Comparison of ENCODE assay signal across 1 cellular context in the genomic region with DNA sequence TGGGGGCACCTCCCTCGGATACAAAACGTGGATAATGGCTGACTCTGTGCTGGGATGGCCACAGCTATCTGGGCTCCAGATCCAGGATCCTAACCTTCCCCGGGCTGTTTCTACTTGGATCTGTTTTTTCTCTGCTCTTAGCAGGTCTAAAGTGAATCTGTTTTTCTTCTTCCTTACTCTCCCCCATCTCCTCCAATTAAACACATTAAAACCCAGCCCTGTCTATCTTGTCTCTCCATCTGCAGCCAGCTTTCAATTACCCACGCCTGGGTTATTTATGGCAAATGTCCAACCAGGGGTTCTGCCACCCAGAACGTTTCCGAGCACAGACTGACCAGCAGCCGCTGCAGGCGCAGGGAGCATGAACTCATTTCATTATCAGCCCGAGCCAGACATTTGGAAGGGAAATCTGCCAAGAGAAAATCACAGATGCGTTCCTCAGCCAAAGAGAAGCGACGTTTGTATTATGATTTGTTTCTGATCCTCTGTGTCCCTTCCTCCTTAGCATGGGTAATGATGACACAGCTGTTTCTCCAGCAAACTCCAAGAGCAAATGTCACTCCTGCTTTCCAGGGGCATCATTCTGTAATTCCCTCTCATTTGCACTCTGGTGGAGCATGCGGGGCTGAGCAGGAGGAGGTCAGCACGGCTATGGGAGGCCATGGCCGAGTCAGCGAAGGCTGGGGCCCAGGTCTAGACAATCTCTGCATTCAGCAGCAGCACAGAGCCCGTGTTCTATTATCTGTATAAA.
TF ChIP-seq lines count a peak whose summit lies in the region.

No MANE protein-coding gene starts in this region.

TF ChIP-seq in K562, 482 proteins besides CTCF, POLR2A, EP300 and RAD21 (continued from another document and continues in another):
- TF ChIP-seq, protein P1, sequence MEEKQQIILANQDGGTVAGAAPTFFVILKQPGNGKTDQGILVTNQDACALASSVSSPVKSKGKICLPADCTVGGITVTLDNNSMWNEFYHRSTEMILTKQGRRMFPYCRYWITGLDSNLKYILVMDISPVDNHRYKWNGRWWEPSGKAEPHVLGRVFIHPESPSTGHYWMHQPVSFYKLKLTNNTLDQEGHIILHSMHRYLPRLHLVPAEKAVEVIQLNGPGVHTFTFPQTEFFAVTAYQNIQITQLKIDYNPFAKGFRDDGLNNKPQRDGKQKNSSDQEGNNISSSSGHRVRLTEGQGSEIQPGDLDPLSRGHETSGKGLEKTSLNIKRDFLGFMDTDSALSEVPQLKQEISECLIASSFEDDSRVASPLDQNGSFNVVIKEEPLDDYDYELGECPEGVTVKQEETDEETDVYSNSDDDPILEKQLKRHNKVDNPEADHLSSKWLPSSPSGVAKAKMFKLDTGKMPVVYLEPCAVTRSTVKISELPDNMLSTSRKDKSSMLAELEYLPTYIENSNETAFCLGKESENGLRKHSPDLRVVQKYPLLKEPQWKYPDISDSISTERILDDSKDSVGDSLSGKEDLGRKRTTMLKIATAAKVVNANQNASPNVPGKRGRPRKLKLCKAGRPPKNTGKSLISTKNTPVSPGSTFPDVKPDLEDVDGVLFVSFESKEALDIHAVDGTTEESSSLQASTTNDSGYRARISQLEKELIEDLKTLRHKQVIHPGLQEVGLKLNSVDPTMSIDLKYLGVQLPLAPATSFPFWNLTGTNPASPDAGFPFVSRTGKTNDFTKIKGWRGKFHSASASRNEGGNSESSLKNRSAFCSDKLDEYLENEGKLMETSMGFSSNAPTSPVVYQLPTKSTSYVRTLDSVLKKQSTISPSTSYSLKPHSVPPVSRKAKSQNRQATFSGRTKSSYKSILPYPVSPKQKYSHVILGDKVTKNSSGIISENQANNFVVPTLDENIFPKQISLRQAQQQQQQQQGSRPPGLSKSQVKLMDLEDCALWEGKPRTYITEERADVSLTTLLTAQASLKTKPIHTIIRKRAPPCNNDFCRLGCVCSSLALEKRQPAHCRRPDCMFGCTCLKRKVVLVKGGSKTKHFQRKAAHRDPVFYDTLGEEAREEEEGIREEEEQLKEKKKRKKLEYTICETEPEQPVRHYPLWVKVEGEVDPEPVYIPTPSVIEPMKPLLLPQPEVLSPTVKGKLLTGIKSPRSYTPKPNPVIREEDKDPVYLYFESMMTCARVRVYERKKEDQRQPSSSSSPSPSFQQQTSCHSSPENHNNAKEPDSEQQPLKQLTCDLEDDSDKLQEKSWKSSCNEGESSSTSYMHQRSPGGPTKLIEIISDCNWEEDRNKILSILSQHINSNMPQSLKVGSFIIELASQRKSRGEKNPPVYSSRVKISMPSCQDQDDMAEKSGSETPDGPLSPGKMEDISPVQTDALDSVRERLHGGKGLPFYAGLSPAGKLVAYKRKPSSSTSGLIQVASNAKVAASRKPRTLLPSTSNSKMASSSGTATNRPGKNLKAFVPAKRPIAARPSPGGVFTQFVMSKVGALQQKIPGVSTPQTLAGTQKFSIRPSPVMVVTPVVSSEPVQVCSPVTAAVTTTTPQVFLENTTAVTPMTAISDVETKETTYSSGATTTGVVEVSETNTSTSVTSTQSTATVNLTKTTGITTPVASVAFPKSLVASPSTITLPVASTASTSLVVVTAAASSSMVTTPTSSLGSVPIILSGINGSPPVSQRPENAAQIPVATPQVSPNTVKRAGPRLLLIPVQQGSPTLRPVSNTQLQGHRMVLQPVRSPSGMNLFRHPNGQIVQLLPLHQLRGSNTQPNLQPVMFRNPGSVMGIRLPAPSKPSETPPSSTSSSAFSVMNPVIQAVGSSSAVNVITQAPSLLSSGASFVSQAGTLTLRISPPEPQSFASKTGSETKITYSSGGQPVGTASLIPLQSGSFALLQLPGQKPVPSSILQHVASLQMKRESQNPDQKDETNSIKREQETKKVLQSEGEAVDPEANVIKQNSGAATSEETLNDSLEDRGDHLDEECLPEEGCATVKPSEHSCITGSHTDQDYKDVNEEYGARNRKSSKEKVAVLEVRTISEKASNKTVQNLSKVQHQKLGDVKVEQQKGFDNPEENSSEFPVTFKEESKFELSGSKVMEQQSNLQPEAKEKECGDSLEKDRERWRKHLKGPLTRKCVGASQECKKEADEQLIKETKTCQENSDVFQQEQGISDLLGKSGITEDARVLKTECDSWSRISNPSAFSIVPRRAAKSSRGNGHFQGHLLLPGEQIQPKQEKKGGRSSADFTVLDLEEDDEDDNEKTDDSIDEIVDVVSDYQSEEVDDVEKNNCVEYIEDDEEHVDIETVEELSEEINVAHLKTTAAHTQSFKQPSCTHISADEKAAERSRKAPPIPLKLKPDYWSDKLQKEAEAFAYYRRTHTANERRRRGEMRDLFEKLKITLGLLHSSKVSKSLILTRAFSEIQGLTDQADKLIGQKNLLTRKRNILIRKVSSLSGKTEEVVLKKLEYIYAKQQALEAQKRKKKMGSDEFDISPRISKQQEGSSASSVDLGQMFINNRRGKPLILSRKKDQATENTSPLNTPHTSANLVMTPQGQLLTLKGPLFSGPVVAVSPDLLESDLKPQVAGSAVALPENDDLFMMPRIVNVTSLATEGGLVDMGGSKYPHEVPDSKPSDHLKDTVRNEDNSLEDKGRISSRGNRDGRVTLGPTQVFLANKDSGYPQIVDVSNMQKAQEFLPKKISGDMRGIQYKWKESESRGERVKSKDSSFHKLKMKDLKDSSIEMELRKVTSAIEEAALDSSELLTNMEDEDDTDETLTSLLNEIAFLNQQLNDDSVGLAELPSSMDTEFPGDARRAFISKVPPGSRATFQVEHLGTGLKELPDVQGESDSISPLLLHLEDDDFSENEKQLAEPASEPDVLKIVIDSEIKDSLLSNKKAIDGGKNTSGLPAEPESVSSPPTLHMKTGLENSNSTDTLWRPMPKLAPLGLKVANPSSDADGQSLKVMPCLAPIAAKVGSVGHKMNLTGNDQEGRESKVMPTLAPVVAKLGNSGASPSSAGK (IDR thresholded peaks at IDR 0.05) = no peak; the same call in 1 of the 2 replicates
- TF ChIP-seq THRAP3 (IDR thresholded peaks at IDR 0.05; ENCODE audit: borderline replicate concordance) (no peak), DDX20 (tag; IDR thresholded peaks at IDR 0.05; ENCODE audit: low read depth) (no peak), CCNT2 (IDR thresholded peaks at IDR 0.05; ENCODE audit: borderline replicate concordance, extremely low read depth, insufficient read length, low read depth, low read length) (peak; percentile 95), HNRNPUL1 (IDR thresholded peaks at IDR 0.05; ENCODE audit: low read length) (no peak), HDAC3 (IDR thresholded peaks at IDR 0.05; ENCODE audit: borderline replicate concordance, partially characterized antibody) (peak; percentile 86), RFX7 (CRISPR knock-in tag; IDR thresholded peaks at IDR 0.05) (no peak), POLR2AphosphoS5 (IDR thresholded peaks at IDR 0.05; ENCODE audit: control insufficient read depth, insufficient read depth, low read depth, low read length) (peak; percentile 82), TOE1 (IDR thresholded peaks at IDR 0.05; ENCODE audit: borderline replicate concordance) (0 out of 2 replicates have a peak, but pooled peaks have one; percentile 27), TOE1 (CRISPR knock-in tag; IDR thresholded peaks at IDR 0.05; ENCODE audit: borderline replicate concordance, low read depth) (no peak), TAF9B (IDR thresholded peaks at IDR 0.05; ENCODE audit: partially characterized antibody) (no peak), ZNF263 (CRISPR knock-in tag; IDR thresholded peaks at IDR 0.05; ENCODE audit: borderline replicate concordance) (no peak), ZNF282 (CRISPR knock-in tag; IDR thresholded peaks at IDR 0.05) (no peak), ZNF41 (CRISPR knock-in tag; conservative IDR thresholded peaks at IDR 0.05) (no peak), SIN3B (IDR thresholded peaks at IDR 0.05; ENCODE audit: low read depth) (no peak), MBD2 (IDR thresholded peaks at IDR 0.05; ENCODE audit: borderline replicate concordance, low read depth) (no peak), TCFL5 (CRISPR knock-in tag; conservative IDR thresholded peaks at IDR 0.05) (no peak), LARP7 (IDR thresholded peaks at IDR 0.05) (no peak), ZNF146 (CRISPR knock-in tag; IDR thresholded peaks at IDR 0.05; ENCODE audit: unreplicated experiment) (no peak), NR2C1 (IDR thresholded peaks at IDR 0.05) (0 out of 2 replicates have a peak, but pooled peaks have one; percentile 18), NR2C1 (tag; IDR thresholded peaks at IDR 0.05) (peak; percentile 29; the same call in 1 of the 2 replicates), STAT5B (CRISPR knock-in tag; IDR thresholded peaks at IDR 0.05) (no peak), HEY1 (CRISPR knock-in tag; IDR thresholded peaks at IDR 0.05; ENCODE audit: borderline replicate concordance) (no peak), MIER1 (IDR thresholded peaks at IDR 0.05; ENCODE audit: low read depth) (no peak), SNRNP70 (optimal IDR thresholded peaks at IDR 0.05; ENCODE audit: low read depth, low read length) (no peak), TAL1 (IDR thresholded peaks at IDR 0.05) (peak; percentile 96), ZNF431 (CRISPR knock-in tag; IDR thresholded peaks at IDR 0.05) (no peak), CXXC5 (CRISPR knock-in tag; IDR thresholded peaks at IDR 0.05) (peak; percentile 93), FOXP1 (CRISPR knock-in tag; IDR thresholded peaks at IDR 0.05) (no peak), GATA2 (CRISPR knock-in tag; IDR thresholded peaks at IDR 0.05) (peak; percentile 77), RBM39 (optimal IDR thresholded peaks at IDR 0.05; ENCODE audit: low read depth, low read length) (no peak)
- TF ChIP-seq, protein P2, sequence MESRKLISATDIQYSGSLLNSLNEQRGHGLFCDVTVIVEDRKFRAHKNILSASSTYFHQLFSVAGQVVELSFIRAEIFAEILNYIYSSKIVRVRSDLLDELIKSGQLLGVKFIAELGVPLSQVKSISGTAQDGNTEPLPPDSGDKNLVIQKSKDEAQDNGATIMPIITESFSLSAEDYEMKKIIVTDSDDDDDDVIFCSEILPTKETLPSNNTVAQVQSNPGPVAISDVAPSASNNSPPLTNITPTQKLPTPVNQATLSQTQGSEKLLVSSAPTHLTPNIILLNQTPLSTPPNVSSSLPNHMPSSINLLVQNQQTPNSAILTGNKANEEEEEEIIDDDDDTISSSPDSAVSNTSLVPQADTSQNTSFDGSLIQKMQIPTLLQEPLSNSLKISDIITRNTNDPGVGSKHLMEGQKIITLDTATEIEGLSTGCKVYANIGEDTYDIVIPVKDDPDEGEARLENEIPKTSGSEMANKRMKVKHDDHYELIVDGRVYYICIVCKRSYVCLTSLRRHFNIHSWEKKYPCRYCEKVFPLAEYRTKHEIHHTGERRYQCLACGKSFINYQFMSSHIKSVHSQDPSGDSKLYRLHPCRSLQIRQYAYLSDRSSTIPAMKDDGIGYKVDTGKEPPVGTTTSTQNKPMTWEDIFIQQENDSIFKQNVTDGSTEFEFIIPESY (CRISPR knock-in tag; IDR thresholded peaks at IDR 0.05) = no peak
- TF ChIP-seq, protein P3, sequence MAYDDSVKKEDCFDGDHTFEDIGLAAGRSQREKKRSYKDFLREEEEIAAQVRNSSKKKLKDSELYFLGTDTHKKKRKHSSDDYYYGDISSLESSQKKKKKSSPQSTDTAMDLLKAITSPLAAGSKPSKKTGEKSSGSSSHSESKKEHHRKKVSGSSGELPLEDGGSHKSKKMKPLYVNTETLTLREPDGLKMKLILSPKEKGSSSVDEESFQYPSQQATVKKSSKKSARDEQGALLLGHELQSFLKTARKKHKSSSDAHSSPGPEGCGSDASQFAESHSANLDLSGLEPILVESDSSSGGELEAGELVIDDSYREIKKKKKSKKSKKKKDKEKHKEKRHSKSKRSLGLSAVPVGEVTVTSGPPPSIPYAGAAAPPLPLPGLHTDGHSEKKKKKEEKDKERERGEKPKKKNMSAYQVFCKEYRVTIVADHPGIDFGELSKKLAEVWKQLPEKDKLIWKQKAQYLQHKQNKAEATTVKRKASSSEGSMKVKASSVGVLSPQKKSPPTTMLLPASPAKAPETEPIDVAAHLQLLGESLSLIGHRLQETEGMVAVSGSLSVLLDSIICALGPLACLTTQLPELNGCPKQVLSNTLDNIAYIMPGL (CRISPR knock-in tag; IDR thresholded peaks at IDR 0.05) = no peak
- TF ChIP-seq, protein P4, sequence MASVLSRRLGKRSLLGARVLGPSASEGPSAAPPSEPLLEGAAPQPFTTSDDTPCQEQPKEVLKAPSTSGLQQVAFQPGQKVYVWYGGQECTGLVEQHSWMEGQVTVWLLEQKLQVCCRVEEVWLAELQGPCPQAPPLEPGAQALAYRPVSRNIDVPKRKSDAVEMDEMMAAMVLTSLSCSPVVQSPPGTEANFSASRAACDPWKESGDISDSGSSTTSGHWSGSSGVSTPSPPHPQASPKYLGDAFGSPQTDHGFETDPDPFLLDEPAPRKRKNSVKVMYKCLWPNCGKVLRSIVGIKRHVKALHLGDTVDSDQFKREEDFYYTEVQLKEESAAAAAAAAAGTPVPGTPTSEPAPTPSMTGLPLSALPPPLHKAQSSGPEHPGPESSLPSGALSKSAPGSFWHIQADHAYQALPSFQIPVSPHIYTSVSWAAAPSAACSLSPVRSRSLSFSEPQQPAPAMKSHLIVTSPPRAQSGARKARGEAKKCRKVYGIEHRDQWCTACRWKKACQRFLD (CRISPR knock-in tag; IDR thresholded peaks at IDR 0.05) = peak; percentile 87
- TF ChIP-seq, protein P5, sequence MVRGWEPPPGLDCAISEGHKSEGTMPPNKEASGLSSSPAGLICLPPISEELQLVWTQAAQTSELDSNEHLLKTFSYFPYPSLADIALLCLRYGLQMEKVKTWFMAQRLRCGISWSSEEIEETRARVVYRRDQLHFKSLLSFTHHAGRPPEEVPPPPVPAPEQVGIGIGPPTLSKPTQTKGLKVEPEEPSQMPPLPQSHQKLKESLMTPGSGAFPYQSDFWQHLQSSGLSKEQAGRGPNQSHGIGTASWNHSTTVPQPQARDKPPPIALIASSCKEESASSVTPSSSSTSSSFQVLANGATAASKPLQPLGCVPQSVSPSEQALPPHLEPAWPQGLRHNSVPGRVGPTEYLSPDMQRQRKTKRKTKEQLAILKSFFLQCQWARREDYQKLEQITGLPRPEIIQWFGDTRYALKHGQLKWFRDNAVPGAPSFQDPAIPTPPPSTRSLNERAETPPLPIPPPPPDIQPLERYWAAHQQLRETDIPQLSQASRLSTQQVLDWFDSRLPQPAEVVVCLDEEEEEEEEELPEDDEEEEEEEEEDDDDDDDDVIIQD (CRISPR knock-in tag; IDR thresholded peaks at IDR 0.05) = 0 out of 2 replicates have a peak, but pooled peaks have one; percentile 15
- TF ChIP-seq, protein P6, sequence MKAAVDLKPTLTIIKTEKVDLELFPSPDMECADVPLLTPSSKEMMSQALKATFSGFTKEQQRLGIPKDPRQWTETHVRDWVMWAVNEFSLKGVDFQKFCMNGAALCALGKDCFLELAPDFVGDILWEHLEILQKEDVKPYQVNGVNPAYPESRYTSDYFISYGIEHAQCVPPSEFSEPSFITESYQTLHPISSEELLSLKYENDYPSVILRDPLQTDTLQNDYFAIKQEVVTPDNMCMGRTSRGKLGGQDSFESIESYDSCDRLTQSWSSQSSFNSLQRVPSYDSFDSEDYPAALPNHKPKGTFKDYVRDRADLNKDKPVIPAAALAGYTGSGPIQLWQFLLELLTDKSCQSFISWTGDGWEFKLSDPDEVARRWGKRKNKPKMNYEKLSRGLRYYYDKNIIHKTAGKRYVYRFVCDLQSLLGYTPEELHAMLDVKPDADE (conservative IDR thresholded peaks at IDR 0.05; ENCODE audit: control insufficient read depth, low read depth, low read length) = no peak
- TF ChIP-seq, protein P7, sequence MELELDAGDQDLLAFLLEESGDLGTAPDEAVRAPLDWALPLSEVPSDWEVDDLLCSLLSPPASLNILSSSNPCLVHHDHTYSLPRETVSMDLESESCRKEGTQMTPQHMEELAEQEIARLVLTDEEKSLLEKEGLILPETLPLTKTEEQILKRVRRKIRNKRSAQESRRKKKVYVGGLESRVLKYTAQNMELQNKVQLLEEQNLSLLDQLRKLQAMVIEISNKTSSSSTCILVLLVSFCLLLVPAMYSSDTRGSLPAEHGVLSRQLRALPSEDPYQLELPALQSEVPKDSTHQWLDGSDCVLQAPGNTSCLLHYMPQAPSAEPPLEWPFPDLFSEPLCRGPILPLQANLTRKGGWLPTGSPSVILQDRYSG (tag; conservative IDR thresholded peaks at IDR 0.05; ENCODE audit: low read depth) = 0 out of 2 replicates have a peak, but pooled peaks have one; percentile 34
